Comparison of ENCODE assay signal across 12 cellular contexts in genomic region chr4:142961866-142962265, GRCh38.
A peak's percentile ranks its signal among the peaks of the same experiment; 100 is the strongest.
DNase-seq lines count a peak whose midpoint lies in the region; ATAC-seq and TF ChIP-seq lines count a peak whose summit lies in the region.
"Had no signal": no experiment of that assay in that cellular context is flagged by ENCODE, and none has a peak within 500 bp of the region (broad histone marks: within the 10 kb centered on the region; RNA-seq: fewer than 3 reads in every experiment).

No MANE protein-coding gene starts in this region.

- no peaks in the 10 kb centered on the region for H4K20me1 ChIP-seq in BLaER1

- H3K4me1 ChIP-seq in BLaER1 = peaks cover 7% of the 10 kb centered on the region; the same call in 1 of the 2 replicates
- H3K4me1 ChIP-seq: foreskin keratinocyte, SJSA1 had no signal

- no peak overlapping the region for H3K4me3 Mint-ChIP-seq in type B pancreatic cell

- no peaks in the 10 kb centered on the region for H3K27me3 Mint-ChIP-seq in type B pancreatic cell

- H3K27ac Mint-ChIP-seq in type B pancreatic cell = no peak overlapping the region

- no peaks in the 10 kb centered on the region for H3K36me3 ChIP-seq in BLaER1
- H3K36me3 ChIP-seq: SJSA1 had no signal

- peak; percentile 60 for ATAC-seq in HG02678 (IDR thresholded peaks at IDR 0.05; ENCODE audit: unreplicated experiment)
- ATAC-seq in left lobe of liver = peak; percentile 16
- ATAC-seq in HG03520 (IDR thresholded peaks at IDR 0.05; ENCODE audit: unreplicated experiment) = no peak
- ATAC-seq: foreskin keratinocyte had no signal

- H3K9ac ChIP-seq in BLaER1 = no peak overlapping the region

- 0 out of 2 replicates have a peak overlapping the region, but pooled peaks have one; percentile 6 for H3K27ac ChIP-seq in BLaER1
- H3K27ac ChIP-seq: foreskin keratinocyte, SJSA1 had no signal

- H3K4me1 Mint-ChIP-seq in type B pancreatic cell (ENCODE audit: unreplicated experiment) = no peaks in the 10 kb centered on the region

- no peak overlapping the region for H3K4me3 ChIP-seq in BLaER1
- H3K4me3 ChIP-seq: SJSA1 had no signal

- no peaks in the 10 kb centered on the region for H3K27me3 ChIP-seq in BLaER1
- H3K27me3 ChIP-seq: SJSA1 had no signal

- no peak for TF ChIP-seq CTCF in type B pancreatic cell (conservative IDR thresholded peaks at IDR 0.05)

- no peaks in the 10 kb centered on the region for H3K36me3 Mint-ChIP-seq in type B pancreatic cell

- no peaks in the 10 kb centered on the region for H3K9me3 Mint-ChIP-seq in type B pancreatic cell

- DNase-seq in OCI-M1 (lab: John Stamatoyannopoulos, UW) (peak; percentile 93), left lobe of liver (ENCODE audit: low spot score) (no peak), cerebellar nuclear complex (lab: John Stamatoyannopoulos, UW) (no peak), type B pancreatic cell (ENCODE audit: extremely low spot score, unreplicated experiment) (no peak)
- DNase-seq in activated CD8-positive, alpha-beta memory T cell treated with anti-CD3 and anti-CD28 coated beads, Interleukin-2, amount 50 U/mL, for 48 hours = no peak
- DNase-seq: foreskin keratinocyte; NCI-H1092 treated with DMSO at 0.1 percent for 48 hours; stimulated activated CD4-positive, alpha-beta T cell treated with anti-CD3 and anti-CD28 coated beads, Interleukin-4, amount 100 ng/mL, for 1 hour had no signal

- H3K9me3 ChIP-seq in BLaER1 = peaks cover 7% of the 10 kb centered on the region
- H3K9me3 ChIP-seq: SJSA1 had no signal

- H3K4me2 ChIP-seq in BLaER1 = peak overlapping the region; percentile 12; the same call in 1 of the 2 replicates
